26 cellular contexts compared by ENCODE assay signal in the genomic region with DNA sequence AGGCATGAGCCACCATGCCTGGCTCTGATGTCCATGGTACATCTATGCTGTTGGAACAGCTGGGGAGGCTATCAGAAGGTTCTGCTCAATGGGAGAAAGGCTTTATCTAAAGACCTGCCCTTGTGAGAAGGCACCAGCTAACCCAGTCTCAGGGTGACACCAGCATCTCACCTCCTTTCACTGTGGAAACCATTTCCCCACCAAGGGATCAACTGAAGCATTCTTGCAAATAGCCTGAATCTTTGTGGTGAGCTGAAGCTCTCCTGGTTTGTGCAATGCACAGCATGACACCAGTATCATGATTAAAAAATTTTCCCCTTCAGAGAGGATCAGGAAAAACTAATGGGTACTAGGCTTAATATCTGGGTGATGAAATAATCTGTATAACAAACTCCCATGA. TPM values are rescaled to one million over a fixed set of nuclear protein-coding genes. Genes with fewer than 3 reads are reported as not detected.
DNase-seq lines count a peak whose midpoint lies in the region; ATAC-seq and TF ChIP-seq lines count a peak whose summit lies in the region.
"Had no signal": no experiment of that assay in that cellular context is flagged by ENCODE, and none has a peak within 500 bp of the region (broad histone marks: within the 10 kb centered on the region; RNA-seq: fewer than 3 reads in every experiment).

No MANE protein-coding gene starts in this region.

- H2AFZ ChIP-seq in GM23338, result peak overlapping the region; percentile 66
- no peak overlapping the region for H2AFZ ChIP-seq in neural progenitor cell (replicated peaks)

- no peak for DNase-seq in CD8-positive, alpha-beta memory T cell
- DNase-seq in GM23338 (ENCODE audit: low spot score) (no peak), choroid plexus epithelial cell (ENCODE audit: low read depth) (peak; percentile 58), iris pigment epithelial cell (ENCODE audit: low read depth) (peak; percentile 40), pons (ENCODE audit: low spot score) (no peak), neural progenitor cell (ENCODE audit: low spot score) (no peak)
- DNase-seq: C1 segment of cervical spinal cord; Caco-2; CD4-positive, alpha-beta memory T cell; DMS79; EL; GDM1; Kasumi-1; NCI-H2029; NCI-H446 treated with DMSO at 0.1 percent for 48 hours; NCI-H526; PC-3 had no signal

- CTCF ChIA-PET in CD8-positive, alpha-beta memory T cell (lab: Charles Lee), result interaction anchor here (1.2 to 1.9 kb wide), 3 partner anchors 93 to 220 kb away, joined by 3 to 8 read pairs (median 6); no protein-coding TSS in a partner anchor

- H3K9me3 Mint-ChIP-seq in CD8-positive, alpha-beta memory T cell, result no peaks in the 10 kb centered on the region
- H3K9me3 Mint-ChIP-seq in GM23338, result no peaks in the 10 kb centered on the region; the same call in 2 of the 3 replicates
- peaks cover 7% of the 10 kb centered on the region for H3K9me3 Mint-ChIP-seq in neural progenitor cell
- H3K9me3 Mint-ChIP-seq: CD4-positive, alpha-beta memory T cell had no signal

- no peak for TF ChIP-seq CTCF in GM23338 (conservative IDR thresholded peaks at IDR 0.05; ENCODE audit: low read depth in 2 of 2)
- no peak for TF ChIP-seq CTCF in choroid plexus epithelial cell (conservative IDR thresholded peaks at IDR 0.05; ENCODE audit: low read depth, low read length)
- TF ChIP-seq CTCF in neural progenitor cell (IDR thresholded peaks at IDR 0.05), result no peak

- H3K9me2 ChIP-seq in GM23338 (ENCODE audit: insufficient read depth), result peaks cover 11% of the 10 kb centered on the region

- peak overlapping the region in 7 of 8 donors; percentile 35 to 88 (median 72) for H3K27ac Mint-ChIP-seq in CD8-positive, alpha-beta memory T cell
- H3K27ac Mint-ChIP-seq in GM23338, result no peak overlapping the region
- H3K27ac Mint-ChIP-seq in neural progenitor cell, result no peak overlapping the region
- H3K27ac Mint-ChIP-seq: CD4-positive, alpha-beta memory T cell had no signal

- no peaks in the 10 kb centered on the region for H4K20me1 ChIP-seq in GM23338 (replicated peaks; ENCODE audit: insufficient read depth)
- no peaks in the 10 kb centered on the region for H4K20me1 ChIP-seq in neural progenitor cell (ENCODE audit: low read depth)

- H3F3A ChIP-seq in GM23338 (replicated peaks; ENCODE audit: low read depth), result no peaks in the 10 kb centered on the region
- H3F3A ChIP-seq in neural progenitor cell (ENCODE audit: low read depth), result no peaks in the 10 kb centered on the region

- no peak overlapping the region for H3K27ac ChIP-seq in CD8-positive, alpha-beta memory T cell (ENCODE audit: low read depth, low read length)
- no peak overlapping the region for H3K27ac ChIP-seq in GM23338 (ENCODE audit: low read depth)
- H3K27ac ChIP-seq in neural progenitor cell, result no peak overlapping the region
- H3K27ac ChIP-seq: SJCRH30 had no signal

- no peaks in the 10 kb centered on the region for H3K36me3 ChIP-seq in CD8-positive, alpha-beta memory T cell (ENCODE audit: insufficient read depth, low read length)
- no peaks in the 10 kb centered on the region for H3K36me3 ChIP-seq in GM23338 (ENCODE audit: insufficient read depth)
- no peaks in the 10 kb centered on the region for H3K36me3 ChIP-seq in neural progenitor cell
- H3K36me3 ChIP-seq: SJCRH30 had no signal

- H3K4me3 ChIP-seq in CD8-positive, alpha-beta memory T cell (ENCODE audit: low read length), result no peak overlapping the region
- H3K4me3 ChIP-seq in GM23338 (no peak overlapping the region), choroid plexus epithelial cell (ENCODE audit: low read depth, low read length) (no peak overlapping the region), neural progenitor cell (no peak overlapping the region)
- H3K4me3 ChIP-seq: K562, SJCRH30 had no signal

- H3K4me1 Mint-ChIP-seq in CD8-positive, alpha-beta memory T cell, result peaks cover 54 to 72% (median 71%) of the 10 kb centered on the region in 3 donors
- no peaks in the 10 kb centered on the region; the same call in 2 of the 3 replicates for H3K4me1 Mint-ChIP-seq in GM23338
- H3K4me1 Mint-ChIP-seq in neural progenitor cell, result no peaks in the 10 kb centered on the region

- POLR2A ChIA-PET in CD8-positive, alpha-beta memory T cell (lab: Charles Lee), result no interaction called here

- H3K9me3 ChIP-seq in CD8-positive, alpha-beta memory T cell (ENCODE audit: low read length), result no peaks in the 10 kb centered on the region
- no peaks in the 10 kb centered on the region for H3K9me3 ChIP-seq in neural progenitor cell (ENCODE audit: low read depth)
- H3K9me3 ChIP-seq: Caco-2, SJCRH30 had no signal

- no peaks in the 10 kb centered on the region for H3K79me2 ChIP-seq in GM23338 (replicated peaks; ENCODE audit: insufficient read depth)
- H3K79me2 ChIP-seq in neural progenitor cell (ENCODE audit: low read depth), result no peaks in the 10 kb centered on the region

- no peak overlapping the region for H3K9ac ChIP-seq in neural progenitor cell

- no peak for ATAC-seq in GM23338
- ATAC-seq in HG03439 (IDR thresholded peaks at IDR 0.05; ENCODE audit: unreplicated experiment), result no peak
- ATAC-seq in GM18873 (IDR thresholded peaks at IDR 0.05; ENCODE audit: low FRiP score, unreplicated experiment), result no peak
- ATAC-seq: HCT116, K562, PC-3, Right ventricle myocardium inferior had no signal

- H3K27me3 ChIP-seq in CD8-positive, alpha-beta memory T cell (ENCODE audit: insufficient read depth, low read length, poor library complexity, severe bottlenecking), result no peaks in the 10 kb centered on the region
- no peaks in the 10 kb centered on the region for H3K27me3 ChIP-seq in GM23338 (ENCODE audit: insufficient read depth)
- H3K27me3 ChIP-seq in neural progenitor cell, result no peaks in the 10 kb centered on the region

- H3K4me1 ChIP-seq in CD8-positive, alpha-beta memory T cell (ENCODE audit: insufficient read depth, low read length), result peaks cover 51% of the 10 kb centered on the region
- no peaks in the 10 kb centered on the region for H3K4me1 ChIP-seq in GM23338 (ENCODE audit: insufficient read depth)
- no peaks in the 10 kb centered on the region for H3K4me1 ChIP-seq in neural progenitor cell
- H3K4me1 ChIP-seq: Caco-2, SJCRH30 had no signal

- H3K4me3 Mint-ChIP-seq in CD8-positive, alpha-beta memory T cell, result peak overlapping the region in 3 of 7 donors; percentile 4 to 82 (median 11)
- H3K4me3 Mint-ChIP-seq in GM23338 (no peak overlapping the region), neural progenitor cell (no peak overlapping the region)
- H3K4me3 Mint-ChIP-seq: CD4-positive, alpha-beta memory T cell had no signal

- H3K36me3 Mint-ChIP-seq in CD8-positive, alpha-beta memory T cell, result no peaks in the 10 kb centered on the region
- H3K36me3 Mint-ChIP-seq in GM23338 (ENCODE audit: low read depth) (no peaks in the 10 kb centered on the region; the same call in 2 of the 3 replicates), neural progenitor cell (no peaks in the 10 kb centered on the region)
- H3K36me3 Mint-ChIP-seq: CD4-positive, alpha-beta memory T cell had no signal

- no peak overlapping the region for H3K4me2 ChIP-seq in GM23338
- H3K4me2 ChIP-seq in neural progenitor cell, result no peak overlapping the region

- no peaks in the 10 kb centered on the region for H3K27me3 Mint-ChIP-seq in CD8-positive, alpha-beta memory T cell
- no peaks in the 10 kb centered on the region for H3K27me3 Mint-ChIP-seq in GM23338 (ENCODE audit: insufficient read depth, low read depth, poor library complexity)
- peaks cover 2% of the 10 kb centered on the region for H3K27me3 Mint-ChIP-seq in neural progenitor cell (ENCODE audit: insufficient read depth, low read depth)

TF ChIP-seq in GM23338, 12 proteins besides CTCF, POLR2A, EP300 and RAD21 (continues in another document):
- TF ChIP-seq ZNF114 (CRISPR knock-in tag; IDR thresholded peaks at IDR 0.05), result no peak
- no peak for TF ChIP-seq EZH2phosphoT487 (IDR thresholded peaks at IDR 0.05; ENCODE audit: unreplicated experiment)

RNA-seq across cellular contexts. Expression of gene CCL18, which starts 5.1 kb away (rescaled TPM):
- total RNA-seq in CD8-positive, alpha-beta memory T cell, result not detected
- not detected for polyA plus RNA-seq in CD8-positive, alpha-beta memory T cell
- total RNA-seq in GM23338 (2014; rRNA removed; shearing (Covaris generic)), result not detected in 2 replicates
- not detected in 2 replicates for polyA plus RNA-seq in GM23338 (2016; fragmentation: Nextera tagmentation; extraction: Ambion mirVana)
- total RNA-seq in neural progenitor cell (ENCODE audit: low replicate concordance), result not detected in 2 replicates
- total RNA-seq: A673; Caco-2; CD4-positive, alpha-beta memory T cell; H4; K562; M059J; PC-3; SJCRH30 had no signal
- polyA plus RNA-seq: CD4-positive, alpha-beta memory T cell; K562 had no signal

RNA-seq across cellular contexts. Expression of gene CCL3, which starts 20.8 kb away (rescaled TPM):
- total RNA-seq in CD8-positive, alpha-beta memory T cell, result 1,000 to 10,000 TPM; 1,154 to 1,264 TPM
- polyA plus RNA-seq in CD8-positive, alpha-beta memory T cell, result 2.3 TPM
- total RNA-seq in GM23338 (2014; rRNA removed; shearing (Covaris generic)), result not detected in 2 replicates
- polyA plus RNA-seq in GM23338 (2016; fragmentation: Nextera tagmentation; extraction: Ambion mirVana), result 0.40 TPM in 1 of 2 replicates, not detected in the other
- not detected in 2 replicates for total RNA-seq in neural progenitor cell (ENCODE audit: low replicate concordance)
- total RNA-seq: A673, Caco-2, H4, M059J, PC-3, Right ventricle myocardium inferior, SJCRH30 had no signal
- polyA plus RNA-seq: CD4-positive, alpha-beta memory T cell; K562 had no signal

RNA-seq across cellular contexts. Expression of gene CCL4, which starts 34.5 kb away (rescaled TPM):
- 1,000 to 10,000 TPM; 1,703 to 1,794 TPM for total RNA-seq in CD8-positive, alpha-beta memory T cell
- polyA plus RNA-seq in CD8-positive, alpha-beta memory T cell, result 161 TPM
- total RNA-seq in GM23338 (2014; rRNA removed; shearing (Covaris generic)), result not detected in 2 replicates
- not detected in 2 replicates for polyA plus RNA-seq in GM23338 (2016; fragmentation: Nextera tagmentation; extraction: Ambion mirVana)
- total RNA-seq in neural progenitor cell (ENCODE audit: low replicate concordance), result not detected in 2 replicates
- total RNA-seq: A673, Caco-2, H4, PC-3, SJCRH30 had no signal
- polyA plus RNA-seq: K562 had no signal

RNA-seq across cellular contexts. Expression of gene CCL23, which starts 51.4 kb away (rescaled TPM):
- under 1 TPM in 1 of 2 experiments, not detected in 1; 0.37 TPM for total RNA-seq in CD8-positive, alpha-beta memory T cell
- not detected for polyA plus RNA-seq in CD8-positive, alpha-beta memory T cell
- not detected in 2 replicates for total RNA-seq in GM23338 (2014; rRNA removed; shearing (Covaris generic))
- polyA plus RNA-seq in GM23338 (2016; fragmentation: Nextera tagmentation; extraction: Ambion mirVana), result not detected in 2 replicates
- not detected in 2 replicates for total RNA-seq in neural progenitor cell (ENCODE audit: low replicate concordance)
- total RNA-seq: A673; Caco-2; CD4-positive, alpha-beta memory T cell; H4; K562; M059J; PC-3; Right ventricle myocardium inferior; SJCRH30 had no signal
- polyA plus RNA-seq: CD4-positive, alpha-beta memory T cell; K562 had no signal

Comparison
In these comparisons a context has a peak if more than half of its experiments do, and no peak if none do; other contexts are left out.
1. DNase-seq: peak in choroid plexus epithelial cell (single experiment) and iris pigment epithelial cell (single experiment); none in CD8-positive, alpha-beta memory T cell (0 of 5), GM23338 (single experiment), pons (single experiment) and neural progenitor cell (single experiment).
2. H3K27ac Mint-ChIP-seq: peak in CD8-positive, alpha-beta memory T cell (7 of 8); none in GM23338 (single experiment) and neural progenitor cell (single experiment).
3. RNA of gene CCL3, which starts 20.8 kb away (total RNA-seq): 1,154 to 1,264 TPM in CD8-positive, alpha-beta memory T cell; not detected in GM23338 and not detected in neural progenitor cell; every median in the first group is over 1,000 times any median in the second.
4. RNA of gene CCL4, which starts 34.5 kb away (total RNA-seq): 1,703 to 1,794 TPM in CD8-positive, alpha-beta memory T cell; not detected in GM23338 and not detected in neural progenitor cell; every median in the first group is over 1,000 times any median in the second.